In the genomic region with DNA sequence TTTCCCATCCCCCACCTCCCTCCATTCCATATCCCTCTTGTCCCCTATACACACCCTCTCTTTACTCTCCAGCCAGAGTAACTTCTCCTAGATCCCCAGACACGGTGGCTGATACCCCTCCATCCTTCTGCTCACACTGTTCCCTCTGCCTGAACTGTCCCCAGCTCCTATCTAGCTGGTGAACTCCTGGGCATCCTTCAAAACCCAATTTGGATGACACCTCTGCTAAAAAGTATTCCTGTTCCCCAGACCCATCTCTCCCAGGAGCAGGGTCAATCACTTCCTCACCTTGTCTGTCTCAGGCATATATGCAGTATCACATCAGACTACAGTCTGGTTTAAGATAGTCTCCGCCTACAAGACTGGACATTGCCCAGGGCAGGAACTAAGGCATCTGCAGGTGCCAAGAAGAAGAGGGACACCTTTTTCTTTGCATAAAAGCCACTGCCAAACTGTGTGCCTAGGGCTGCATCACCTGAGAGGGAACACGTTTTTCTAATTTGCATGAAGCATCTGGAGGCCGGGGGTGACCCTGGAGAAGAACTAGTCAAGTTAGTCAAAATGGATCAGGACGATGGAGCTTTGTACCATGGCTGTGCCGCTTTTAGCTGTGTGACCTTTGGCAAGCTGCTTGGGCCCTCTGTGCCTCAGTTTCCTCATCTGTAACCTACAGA, we compare ENCODE assay signal across 17 cellular contexts. TPM values are rescaled to one million over a fixed set of nuclear protein-coding genes. Genes with fewer than 3 reads are reported as not detected.
"Had no signal": no experiment of that assay in that cellular context is flagged by ENCODE, and none has a peak within 500 bp of the region (broad histone marks: within the 10 kb centered on the region; RNA-seq: fewer than 3 reads in every experiment).

No MANE protein-coding gene starts in this region.

- H3K4me3 Mint-ChIP-seq: activated CD4-positive, alpha-beta memory T cell treated with anti-CD3 and anti-CD28 coated beads for 36 hours; activated naive CD4-positive, alpha-beta T cell treated with anti-CD3 and anti-CD28 coated beads, Interleukin-2, amount 50 U/mL, for 24 hours; activated T-cell treated with anti-CD3 and anti-CD28 coated beads, Interleukin-2, amount 50 U/mL, for 24 hours; natural killer cell treated with Interleukin-12 subunit alpha and Interleukin-12 subunit beta and Interleukin-15 and Interleukin-18, amount 100 ng/mL, for 72 hours; stimulated activated naive CD8-positive, alpha-beta T cell treated with anti-CD3 and anti-CD28 coated beads, Interleukin-15, amount 100 ng/mL, for 72 hours had no signal

- H3K27ac Mint-ChIP-seq: activated CD4-positive, alpha-beta memory T cell treated with anti-CD3 and anti-CD28 coated beads for 36 hours; activated naive CD4-positive, alpha-beta T cell treated with anti-CD3 and anti-CD28 coated beads, Interleukin-2, amount 50 U/mL, for 24 hours; activated T-cell treated with anti-CD3 and anti-CD28 coated beads, Interleukin-2, amount 50 U/mL, for 24 hours; natural killer cell treated with Interleukin-12 subunit alpha and Interleukin-12 subunit beta and Interleukin-15 and Interleukin-18, amount 100 ng/mL, for 72 hours had no signal

- ATAC-seq: gastroesophageal sphincter; natural killer cell treated with Interleukin-12 subunit alpha and Interleukin-12 subunit beta and Interleukin-15 and Interleukin-18, amount 100 ng/mL, for 72 hours had no signal

- DNase-seq: activated CD4-positive, alpha-beta memory T cell treated with anti-CD3 and anti-CD28 coated beads for 36 hours; activated T-cell treated with anti-CD3 and anti-CD28 coated beads, Interleukin-2, amount 50 U/mL, for 24 hours; sigmoid colon; stimulated activated CD4-positive, alpha-beta T cell treated with anti-CD3 and anti-CD28 coated beads, Interleukin-1b, Interleukin-23, amount 100 ng/mL, for 48 hours; stimulated activated naive CD8-positive, alpha-beta T cell treated with anti-CD3 and anti-CD28 coated beads, Interleukin-15, amount 100 ng/mL, for 72 hours; upper lobe of left lung had no signal

- H3K4me3 ChIP-seq: adrenal gland, cardiac muscle cell, gastroesophageal sphincter, sigmoid colon, upper lobe of left lung had no signal

- H3K36me3 Mint-ChIP-seq: activated CD4-positive, alpha-beta memory T cell treated with anti-CD3 and anti-CD28 coated beads for 36 hours; activated naive CD4-positive, alpha-beta T cell treated with anti-CD3 and anti-CD28 coated beads, Interleukin-2, amount 50 U/mL, for 24 hours; natural killer cell treated with Interleukin-12 subunit alpha and Interleukin-12 subunit beta and Interleukin-15 and Interleukin-18, amount 100 ng/mL, for 72 hours had no signal

- H3K9me3 Mint-ChIP-seq: activated CD4-positive, alpha-beta memory T cell treated with anti-CD3 and anti-CD28 coated beads for 36 hours; activated naive CD4-positive, alpha-beta T cell treated with anti-CD3 and anti-CD28 coated beads, Interleukin-2, amount 50 U/mL, for 24 hours; activated T-cell treated with anti-CD3 and anti-CD28 coated beads, Interleukin-2, amount 50 U/mL, for 24 hours; stimulated activated naive CD8-positive, alpha-beta T cell treated with anti-CD3 and anti-CD28 coated beads, Interleukin-15, amount 100 ng/mL, for 72 hours had no signal

- H3K27ac ChIP-seq: cardiac muscle cell, gastroesophageal sphincter, sigmoid colon, upper lobe of left lung, WERI-Rb-1 had no signal

- H3K4me1 Mint-ChIP-seq: activated naive CD4-positive, alpha-beta T cell treated with anti-CD3 and anti-CD28 coated beads, Interleukin-2, amount 50 U/mL, for 24 hours; stimulated activated naive CD8-positive, alpha-beta T cell treated with anti-CD3 and anti-CD28 coated beads, Interleukin-15, amount 100 ng/mL, for 72 hours had no signal

- H3K36me3 ChIP-seq: adrenal gland, cardiac muscle cell, gastroesophageal sphincter, sigmoid colon, upper lobe of left lung, WERI-Rb-1 had no signal

- H3K9me3 ChIP-seq: adrenal gland, gastroesophageal sphincter, sigmoid colon, upper lobe of left lung had no signal

RNA-seq across cellular contexts. Expression of gene NR5A1, which starts 27.1 kb away (rescaled TPM):
- total RNA-seq: activated CD4-positive, alpha-beta memory T cell treated with anti-CD3 and anti-CD28 coated beads for 36 hours; dermis microvascular lymphatic vessel endothelial cell; gastroesophageal sphincter; kidney epithelial cell; liver; natural killer cell treated with Interleukin-12 subunit alpha and Interleukin-12 subunit beta and Interleukin-15 and Interleukin-18, amount 100 ng/mL, for 72 hours; omental fat pad; sigmoid colon; temporal lobe had no signal
- polyA plus RNA-seq: cardiac muscle cell, liver had no signal

RNA-seq across cellular contexts. Expression of gene ADGRD2, which starts 29.8 kb away (rescaled TPM):
- total RNA-seq: activated CD4-positive, alpha-beta memory T cell treated with anti-CD3 and anti-CD28 coated beads for 36 hours; cardiac muscle cell; dermis microvascular lymphatic vessel endothelial cell; gastroesophageal sphincter; kidney epithelial cell; liver; natural killer cell treated with Interleukin-12 subunit alpha and Interleukin-12 subunit beta and Interleukin-15 and Interleukin-18, amount 100 ng/mL, for 72 hours; omental fat pad; sigmoid colon; upper lobe of left lung had no signal
- polyA plus RNA-seq: cardiac muscle cell, liver, sigmoid colon had no signal
